ENCODE assay signal across 24 cellular contexts in genomic region chr19:1602091-1602707, GRCh38. TPM values are rescaled to one million over a fixed set of nuclear protein-coding genes. Genes with fewer than 3 reads are reported as not detected.
DNase-seq lines count a peak whose midpoint lies in the region; ATAC-seq and TF ChIP-seq lines count a peak whose summit lies in the region.
"Had no signal": no experiment of that assay in that cellular context is flagged by ENCODE, and none has a peak within 500 bp of the region (broad histone marks: within the 10 kb centered on the region; RNA-seq: fewer than 3 reads in every experiment).

No MANE protein-coding gene starts in this region.

- ATAC-seq in Right ventricle myocardium inferior (no peak), left ventricle myocardium superior (no peak), psoas muscle (no peak), GM19452 (IDR thresholded peaks at IDR 0.05; ENCODE audit: unreplicated experiment) (no peak)
- ATAC-seq: gastroesophageal sphincter; sciatic nerve; stimulated activated effector memory CD8-positive, alpha-beta T cell treated with anti-CD3 and anti-CD28 coated beads, Interleukin-12 subunit alpha, Interleukin-12 subunit beta, amount 100 ng/mL, for 72 hours had no signal

- peak; percentile 33 for DNase-seq in Right ventricle myocardium inferior (ENCODE audit: missing footprints)
- no peak for DNase-seq in left ventricle myocardium superior
- DNase-seq in NCI-H69 (lab: John Stamatoyannopoulos, UW), result peak; percentile 12
- DNase-seq in psoas muscle, result no peak
- no peak for DNase-seq in COLO668 (lab: John Stamatoyannopoulos, UW; ENCODE audit: unreplicated experiment)
- DNase-seq: activated CD4-positive, alpha-beta T cell treated with anti-CD3 and anti-CD28 coated beads for 4 hours; activated T-cell treated with anti-CD3 and anti-CD28 coated beads, Interleukin-2, amount 50 U/mL, for 1 hour; COR-L47; GF-D8; hippocampal formation; immature natural killer cell; NCI-H1092 treated with DMSO at 0.1 percent for 48 hours; NCI-H187 treated with DMSO at 0.1 percent for 48 hours; NCI-H526; SHP77 treated with DMSO at 0.1 percent for 48 hours; stimulated activated CD4-positive, alpha-beta T cell treated with anti-CD3 and anti-CD28 coated beads, Interleukin-12 subunit alpha, Interleukin-12 subunit beta, amount 100 ng/mL, for 4 hours; stimulated activated CD4-positive, alpha-beta T cell treated with anti-CD3 and anti-CD28 coated beads, Interleukin-4, amount 100 ng/mL, for 24 hours; upper lobe of left lung had no signal

- TF ChIP-seq CTCF in psoas muscle (IDR thresholded peaks at IDR 0.05), result no peak

- peaks cover 32% of the 10 kb centered on the region for H3K4me1 ChIP-seq in psoas muscle

- intact Hi-C loops in Right ventricle myocardium inferior (cut with DNase I), result no loop called here
- intact Hi-C loops in left ventricle myocardium superior (cut with micrococcal nuclease), result no loop called here
- intact Hi-C loops in psoas muscle (cut with DNase I), result no loop called here

- no peaks in the 10 kb centered on the region for H3K27me3 ChIP-seq in psoas muscle (ENCODE audit: insufficient read depth in 3 of 3, low read length in 2 of 3)
- H3K27me3 ChIP-seq: gastroesophageal sphincter, upper lobe of left lung had no signal

- WGBS in psoas muscle, 3 donors, result 79 to 88% (median 79%) methylated on average over 21 of the region's 21 CpGs

- no peak overlapping the region for H3K4me3 ChIP-seq in psoas muscle
- H3K4me3 ChIP-seq: gastroesophageal sphincter, upper lobe of left lung had no signal

- peaks cover 6 to 46% of the 10 kb centered on the region in 2 donors for H3K36me3 ChIP-seq in psoas muscle (ENCODE audit: insufficient read depth in 1 of 2, low read depth in 1 of 2)

- H3K27ac ChIP-seq in psoas muscle, result peak overlapping the region; percentile 41
- H3K27ac ChIP-seq: gastroesophageal sphincter, HL-60, upper lobe of left lung, VCaP had no signal

- H3K9me3 ChIP-seq in psoas muscle, result no peaks in the 10 kb centered on the region
- H3K9me3 ChIP-seq: gastroesophageal sphincter, upper lobe of left lung had no signal

RNA-seq across cellular contexts. Expression of gene UQCR11, which starts 3.1 kb away (rescaled TPM):
- total RNA-seq in Right ventricle myocardium inferior, result 1,146 TPM
- total RNA-seq in left ventricle myocardium superior, result 1,120 TPM
- total RNA-seq in psoas muscle, result 100 to 1,000 TPM; 408 to 534 (median 501) TPM
- 100 to 1,000 TPM; 320 to 337 (median 334) TPM for polyA plus RNA-seq in psoas muscle

RNA-seq across cellular contexts. Expression of gene MBD3, which starts 9.5 kb away (rescaled TPM):
- total RNA-seq in Right ventricle myocardium inferior (64.2 TPM), left ventricle myocardium superior (59.0 TPM), psoas muscle (10 to 100 TPM; 44.1 to 83.6 (median 62.8) TPM)
- 100 to 1,000 TPM in 2 of 3 donors, 10 to 100 TPM in 1; 83.6 to 137 (median 119) TPM for polyA plus RNA-seq in psoas muscle

RNA-seq across cellular contexts. Expression of gene MEX3D, which starts 34.1 kb away (rescaled TPM):
- total RNA-seq in Right ventricle myocardium inferior (9.6 TPM), left ventricle myocardium superior (8.0 TPM), psoas muscle (1 to 10 TPM; 2.4 to 3.7 (median 3.0) TPM)
- polyA plus RNA-seq in psoas muscle, result 1 to 10 TPM in 1 of 3 donors, under 1 TPM in 2; 0.70 to 2.5 (median 0.87) TPM

RNA-seq across cellular contexts. Expression of gene TCF3, which starts 50.2 kb away (rescaled TPM):
- total RNA-seq in Right ventricle myocardium inferior (25.3 TPM), left ventricle myocardium superior (20.7 TPM), psoas muscle (10 to 100 TPM; 20.1 to 26.7 (median 23.0) TPM)
- polyA plus RNA-seq in psoas muscle, result 10 to 100 TPM; 24.6 to 33.8 (median 31.2) TPM

Comparison
In these comparisons a context has a peak if more than half of its experiments do, and no peak if none do; other contexts are left out.
1. DNase-seq: peak in Right ventricle myocardium inferior (single experiment) and NCI-H69 (single experiment); none in left ventricle myocardium superior (single experiment), psoas muscle (0 of 2) and COLO668 (single experiment).